Comparison of ENCODE assay signal across 9 cellular contexts in genomic region chr10:62079885-62080559, GRCh38.
DNase-seq lines count a peak whose midpoint lies in the region; ATAC-seq, FAIRE-seq and TF ChIP-seq lines count a peak whose summit lies in the region.
"Had no signal": no experiment of that assay in that cellular context is flagged by ENCODE, and none has a peak within 500 bp of the region (broad histone marks: within the 10 kb centered on the region; RNA-seq: fewer than 3 reads in every experiment).

No MANE protein-coding gene starts in this region.

- intact Hi-C loops in body of pancreas (cut with DNase I) = no loop called here

- peaks cover 15% of the 10 kb centered on the region for H3K36me3 Mint-ChIP-seq in effector memory CD8-positive, alpha-beta T cell (ENCODE audit: insufficient read depth)

- H3K9me3 Mint-ChIP-seq in effector memory CD8-positive, alpha-beta T cell = no peaks in the 10 kb centered on the region

- H3K4me3 ChIP-seq in body of pancreas = no peak overlapping the region
- H3K4me3 ChIP-seq in BE2C (ENCODE audit: low read depth, low read length) = no peak overlapping the region
- H3K4me3 ChIP-seq: SJSA1 had no signal

- FAIRE-seq in GM12892 (lab: Jason Lieb, UNC) (peak; percentile 78), H54 (lab: Jason Lieb, UNC) (no peak)

- H3K27me3 Mint-ChIP-seq in effector memory CD8-positive, alpha-beta T cell = no peaks in the 10 kb centered on the region

- H3K36me3 ChIP-seq in body of pancreas (replicated peaks in 1 of 2; ENCODE audit: insufficient read depth in 1 of 2, low read depth in 2 of 2) (no peaks in the 10 kb centered on the region), BE2C (no peaks in the 10 kb centered on the region)

- H3K4me1 ChIP-seq in body of pancreas (peaks cover 57% of the 10 kb centered on the region), BE2C (peaks cover 32% of the 10 kb centered on the region)

- TF ChIP-seq CTCF in body of pancreas (IDR thresholded peaks at IDR 0.05) = no peak
- no peak for TF ChIP-seq CTCF in BE2C (IDR thresholded peaks at IDR 0.05; ENCODE audit: low read depth, low read length)

- DNase-seq in GM12892 (ENCODE audit: insufficient read length) (no peak), DMS79 (lab: John Stamatoyannopoulos, UW) (no peak), body of pancreas (no peak), H54 (ENCODE audit: insufficient read length, low spot score) (no peak), BE2C (no peak)
- no peak for DNase-seq in effector memory CD8-positive, alpha-beta T cell

- WGBS in body of pancreas, 2 donors = 93 to 95% methylated on average over 8 of the region's 8 CpGs

- no peaks in the 10 kb centered on the region for H3K27me3 ChIP-seq in body of pancreas
- H3K27me3 ChIP-seq in BE2C = no peaks in the 10 kb centered on the region
- H3K27me3 ChIP-seq: SJSA1 had no signal

- TF ChIP-seq POLR2A in GM12892 (IDR thresholded peaks at IDR 0.05; ENCODE audit: low read depth, low read length) (peak; percentile 77), body of pancreas (IDR thresholded peaks at IDR 0.05) (no peak), H54 (IDR thresholded peaks at IDR 0.05; ENCODE audit: low read depth, low read length) (no peak)

- ATAC-seq in GM19397 (IDR thresholded peaks at IDR 0.05; ENCODE audit: unreplicated experiment) = peak; percentile 78
- ATAC-seq in HG03159 (IDR thresholded peaks at IDR 0.05; ENCODE audit: unreplicated experiment) = peak; percentile 73
- peak; percentile 26 for ATAC-seq in effector memory CD8-positive, alpha-beta T cell (replicated peaks)
- ATAC-seq in body of pancreas = no peak

- no peak overlapping the region for H3K27ac ChIP-seq in body of pancreas
- H3K27ac ChIP-seq: SJSA1 had no signal

- H3K4me3 Mint-ChIP-seq in effector memory CD8-positive, alpha-beta T cell = no peak overlapping the region

- no peaks in the 10 kb centered on the region for H3K9me3 ChIP-seq in body of pancreas
- H3K9me3 ChIP-seq in BE2C = no peaks in the 10 kb centered on the region
- H3K9me3 ChIP-seq: SJSA1 had no signal

- peak overlapping the region; percentile 49 to 65 for H3K27ac Mint-ChIP-seq in effector memory CD8-positive, alpha-beta T cell

- peaks cover 14 to 47% of the 10 kb centered on the region in 2 donors for H3K4me1 Mint-ChIP-seq in effector memory CD8-positive, alpha-beta T cell (ENCODE audit: low read depth in 2 of 2)
